34 cellular contexts compared by ENCODE assay signal in genomic region chr6:107677399-107677798, GRCh38.
"Had no signal": no experiment of that assay in that cellular context is flagged by ENCODE, and none has a peak within 500 bp of the region (broad histone marks: within the 10 kb centered on the region; RNA-seq: fewer than 3 reads in every experiment).

No MANE protein-coding gene starts in this region.

- H3K9me3 ChIP-seq: adrenal gland, ascending aorta, body of pancreas, breast epithelium had no signal

- FAIRE-seq: astrocyte, bronchial epithelial cell had no signal

- H3K27ac ChIP-seq: adrenal gland, ascending aorta, body of pancreas, brain microvascular endothelial cell, breast epithelium, cardiac muscle cell had no signal

- H3K27me3 ChIP-seq: adrenal gland, ascending aorta, body of pancreas, brain microvascular endothelial cell, breast epithelium, cardiac muscle cell had no signal

- H3K36me3 ChIP-seq: adrenal gland, ascending aorta, brain microvascular endothelial cell, breast epithelium, cardiac muscle cell had no signal

- ATAC-seq: activated naive CD4-positive, alpha-beta T cell treated with anti-CD3 and anti-CD28 coated beads, Interleukin-2, amount 50 U/mL, for 72 hours; activated naive CD8-positive, alpha-beta T cell treated with anti-CD3 and anti-CD28 coated beads, Interleukin-2, amount 50 U/mL, for 24 hours; activated T-cell treated with anti-CD3 and anti-CD28 coated beads, Interleukin-2, amount 50 U/mL, for 4 hours; activated T-cell treated with anti-CD3 and anti-CD28 coated beads, Interleukin-2, amount 50 U/mL, for 72 hours; activated T-helper 17 cell treated with anti-CD3 and anti-CD28 coated beads, Interleukin-2, amount 50 U/mL, for 72 hours; body of pancreas had no signal

- H3K4me3 ChIP-seq: adrenal gland, ascending aorta, body of pancreas, breast epithelium, cardiac muscle cell had no signal

- DNase-seq: activated effector memory CD4-positive, alpha-beta T cell treated with anti-CD3 and anti-CD28 coated beads, Interleukin-2, amount 50 U/mL, for 16 hours; activated effector memory CD4-positive, alpha-beta T cell treated with Interleukin-2 at 50 U/mL for 16 hours; activated gamma-delta T cell; activated gamma-delta T cell treated with Interleukin-2 at 50 U/mL for 16 hours; activated naive CD4-positive, alpha-beta T cell; activated naive CD4-positive, alpha-beta T cell treated with anti-CD3 and anti-CD28 coated beads for 36 hours; activated naive CD4-positive, alpha-beta T cell treated with anti-CD3 and anti-CD28 coated beads, Interleukin-2, amount 10 ng/mL, durations not matched to agents 7 days and 5 days; activated naive CD4-positive, alpha-beta T cell treated with anti-CD3 and anti-CD28 coated beads, Interleukin-2, amount 50 U/mL, for 16 hours; activated naive CD4-positive, alpha-beta T cell treated with Interleukin-2 at 50 U/mL for 16 hours; activated naive CD8-positive, alpha-beta T cell treated with anti-CD3 and anti-CD28 coated beads for 36 hours; activated naive CD8-positive, alpha-beta T cell treated with anti-CD3 and anti-CD28 coated beads, Interleukin-2, amount 10 ng/mL, durations not matched to agents 7 days and 5 days; activated naive CD8-positive, alpha-beta T cell treated with anti-CD3 and anti-CD28 coated beads, Interleukin-2, amount 50 U/mL, for 24 hours; activated T-cell treated with anti-CD3 and anti-CD28 coated beads, Interleukin-2, amount 50 U/mL, for 1 hour; activated T-cell treated with anti-CD3 and anti-CD28 coated beads, Interleukin-2, amount 50 U/mL, for 24 hours; activated T-cell treated with anti-CD3 and anti-CD28 coated beads, Interleukin-2, amount 50 U/mL, for 4 hours; activated T-cell treated with anti-CD3 and anti-CD28 coated beads, Interleukin-2, amount 50 U/mL, for 48 hours; activated T-cell treated with anti-CD3 and anti-CD28 coated beads, Interleukin-2, amount 50 U/mL, for 72 hours; adrenal gland; amniotic stem cell; amygdala; anterior cingulate cortex; aorta; body of pancreas; brain microvascular endothelial cell; caudate nucleus; central memory CD4-positive, alpha-beta T cell; cerebellar nuclear complex had no signal

- H3K4me1 ChIP-seq: ascending aorta had no signal
